10 cellular contexts compared by ENCODE assay signal in genomic region chr2:119545076-119545475, GRCh38. TPM values are rescaled to one million over a fixed set of nuclear protein-coding genes. Genes with fewer than 3 reads are reported as not detected.
DNase-seq lines count a peak whose midpoint lies in the region; ATAC-seq and TF ChIP-seq lines count a peak whose summit lies in the region.
"Had no signal": no experiment of that assay in that cellular context is flagged by ENCODE, and none has a peak within 500 bp of the region (broad histone marks: within the 10 kb centered on the region; RNA-seq: fewer than 3 reads in every experiment).

No MANE protein-coding gene starts in this region.

- no peak overlapping the region for H4K8ac ChIP-seq in H9 (replicated peaks; ENCODE audit: insufficient read length, low read depth, low read length)

- ATAC-seq in natural killer cell (no peak), GM19023 (IDR thresholded peaks at IDR 0.05; ENCODE audit: unreplicated experiment) (no peak)

- H3K4me3 ChIP-seq in A673 (ENCODE audit: low read depth, low read length, poor library complexity, severe bottlenecking), result peak overlapping the region; percentile 70
- peak overlapping the region; percentile 93 for H3K4me3 ChIP-seq in epithelial cell of proximal tubule (ENCODE audit: low read depth, low read length)
- H3K4me3 ChIP-seq in right atrium auricular region, result peak overlapping the region in 1 of 2 donors; percentile 64

- no peak overlapping the region for H3K56ac ChIP-seq in H9 (ENCODE audit: insufficient read length, low read depth, low read length)

- H3K4me1 ChIP-seq in A673 (ENCODE audit: insufficient read depth, low read length, poor library complexity, severe bottlenecking), result peaks cover 7% of the 10 kb centered on the region
- H3K4me1 ChIP-seq in H9 (ENCODE audit: insufficient read depth, low read length), result no peaks in the 10 kb centered on the region
- peaks cover 0 to 11% of the 10 kb centered on the region in 2 donors for H3K4me1 ChIP-seq in right atrium auricular region

- no peaks in the 10 kb centered on the region for H3K79me1 ChIP-seq in H9 (ENCODE audit: insufficient read depth, low read depth, low read length, poor library complexity, severe bottlenecking)

- no peak overlapping the region for H4K91ac ChIP-seq in H9 (ENCODE audit: insufficient read length, low read depth, low read length)

- no peak overlapping the region for H3K4ac ChIP-seq in H9 (ENCODE audit: low read depth, low read length)

- H3K14ac ChIP-seq in H9 (ENCODE audit: insufficient read depth, low read length), result no peak overlapping the region

- H2BK5ac ChIP-seq in H9 (ENCODE audit: insufficient read length, low read length), result no peak overlapping the region

- no peak overlapping the region for H2BK15ac ChIP-seq in H9 (ENCODE audit: low read depth, low read length)

- H3K4me1 Mint-ChIP-seq in H9, result peaks cover 12 to 19% of the 10 kb centered on the region in 2 experiments
- H3K4me1 Mint-ChIP-seq in natural killer cell, result peaks cover 0 to 5% of the 10 kb centered on the region in 2 donors

- intact Hi-C loops in A673 (cut with micrococcal nuclease; ENCODE audit: unreplicated experiment), result no loop called here
- intact Hi-C loops in natural killer cell (cut with micrococcal nuclease), result no loop called here

- H3K36me3 ChIP-seq in A673 (ENCODE audit: insufficient read depth, low read length, poor library complexity, severe bottlenecking), result no peaks in the 10 kb centered on the region
- H3K36me3 ChIP-seq in right atrium auricular region, result no peaks in the 10 kb centered on the region

- TF ChIP-seq CTCF in A673 (conservative IDR thresholded peaks at IDR 0.05; ENCODE audit: low read depth, low read length) (no peak), H9 (conservative IDR thresholded peaks at IDR 0.05) (no peak), epithelial cell of proximal tubule (conservative IDR thresholded peaks at IDR 0.05; ENCODE audit: low read depth, low read length) (no peak), natural killer cell (IDR thresholded peaks at IDR 0.05) (no peak), GM10266 (IDR thresholded peaks at IDR 0.05; ENCODE audit: control insufficient read depth, insufficient read depth, low read depth, missing control alignments) (no peak), right atrium auricular region (IDR thresholded peaks at IDR 0.05) (no peak)

- H3K9me3 ChIP-seq in A673 (ENCODE audit: low read depth, low read length, poor library complexity, severe bottlenecking) (no peaks in the 10 kb centered on the region), H9 (ENCODE audit: control insufficient read depth, low read depth, low read length) (no peaks in the 10 kb centered on the region), right atrium auricular region (no peaks in the 10 kb centered on the region)

- H2BK12ac ChIP-seq in H9 (ENCODE audit: insufficient read length, low read depth, low read length), result no peak overlapping the region

- H2AFZ ChIP-seq in H9 (ENCODE audit: low read length), result no peak overlapping the region

- H3K27ac Mint-ChIP-seq in H9 (no peak overlapping the region), natural killer cell (no peak overlapping the region)

- H3K23me2 ChIP-seq in H9 (ENCODE audit: insufficient read length, low read depth, low read length, poor library complexity, severe bottlenecking), result peaks cover 7% of the 10 kb centered on the region

- no peak overlapping the region for H2AK5ac ChIP-seq in H9 (ENCODE audit: insufficient read length, low read length)

- peak overlapping the region; percentile 74 to 84 for H3K4me3 Mint-ChIP-seq in H9
- peak overlapping the region; percentile 61 for H3K4me3 Mint-ChIP-seq in natural killer cell

- H3K23ac ChIP-seq in H9 (ENCODE audit: insufficient read length, low read depth, low read length), result no peak overlapping the region

- CTCF ChIA-PET in A673 (lab: Charles Lee), result no interaction called here

- no peak overlapping the region for H2BK120ac ChIP-seq in H9 (ENCODE audit: low read depth, low read length, poor library complexity, severe bottlenecking)

- no peak overlapping the region for H2BK20ac ChIP-seq in H9 (ENCODE audit: low read depth, low read length, poor library complexity, severe bottlenecking)

- H3K27ac ChIP-seq in A673 (ENCODE audit: low read depth, low read length, poor library complexity, severe bottlenecking) (no peak overlapping the region), H9 (ENCODE audit: insufficient read length, low read depth, low read length) (no peak overlapping the region), right atrium auricular region (peak overlapping the region in 1 of 2 donors; percentile 44)

- POLR2A ChIA-PET in A673 (lab: Charles Lee; ENCODE audit: low non-redundant PET), result no interaction called here

- no CpG with 5 or more reads among the region's 8 CpGs for WGBS in H9 (ENCODE audit: extremely low coverage, insufficient read length, low lambda C conversion rate)

- H4K20me1 ChIP-seq in H9 (ENCODE audit: control insufficient read depth, insufficient read depth, insufficient read length), result no peaks in the 10 kb centered on the region

- no peaks in the 10 kb centered on the region for H3K79me2 ChIP-seq in H9 (ENCODE audit: insufficient read depth, low read length)

- H3K18ac ChIP-seq in H9 (ENCODE audit: insufficient read length, low read depth, low read length), result no peak overlapping the region

- peak overlapping the region; percentile 54 for H3K4me2 ChIP-seq in H9 (ENCODE audit: insufficient read depth, insufficient read length, low read length)

- no peak overlapping the region for H3T11ph ChIP-seq in H9 (ENCODE audit: low read length)

- H3K9ac ChIP-seq in H9 (ENCODE audit: extremely low read depth, insufficient read length, low read length), result peak overlapping the region; percentile 34

- H3K27me3 ChIP-seq in A673 (replicated peaks; ENCODE audit: insufficient read depth, low read depth, low read length, poor library complexity) (no peaks in the 10 kb centered on the region), H9 (ENCODE audit: insufficient read depth, low read length) (no peaks in the 10 kb centered on the region; the same call in 1 of the 2 replicates), right atrium auricular region (no peaks in the 10 kb centered on the region)

- H3K9me3 Mint-ChIP-seq in H9 (no peaks in the 10 kb centered on the region; a peak in 3 of 5 replicates), natural killer cell (no peaks in the 10 kb centered on the region)

- no peak overlapping the region for H4K5ac ChIP-seq in H9 (ENCODE audit: insufficient read length, low read depth, low read length)

- DNase-seq in A673 (ENCODE audit: low spot score) (no peak), H9 (no peak), epithelial cell of proximal tubule (ENCODE audit: low read depth) (peak; percentile 91), natural killer cell (no peak), GM10266 (ENCODE audit: extremely low spot score) (no peak), hepatic stellate cell (ENCODE audit: low spot score) (no peak), right atrium auricular region (ENCODE audit: low spot score) (no peak)

- H3K36me3 Mint-ChIP-seq in H9 (ENCODE audit: insufficient read depth in 1 of 3, low read depth in 3 of 3) (no peaks in the 10 kb centered on the region), natural killer cell (peaks cover 7% of the 10 kb centered on the region)

- H3K27me3 Mint-ChIP-seq in H9 (ENCODE audit: low read depth) (peaks cover 30% of the 10 kb centered on the region), natural killer cell (ENCODE audit: low read depth in 2 of 2) (peaks cover 35 to 61% of the 10 kb centered on the region in 2 donors)

- no TSS peak for BruUV-seq in A673 (replicated peaks; lab: Mats Ljungman, UMichigan)

RNA-seq across cellular contexts. Expression of gene CFAP221, which starts 0.8 kb away (rescaled TPM):
- total RNA-seq in A673 (2021) (1.1 and 1.5 TPM in 2 replicates), H9 (2021) (0.20 and 0.46 TPM in 2 replicates), epithelial cell of proximal tubule (0.80 TPM in 1 of 2 replicates, not detected in the other), natural killer cell (not detected), right atrium auricular region (1 to 10 TPM in 1 of 2 donors, under 1 TPM in 1; 0.44 to 1.1 TPM)
- total RNA-seq: activated CD8-positive, alpha-beta memory T cell treated with anti-CD3 and anti-CD28 coated beads for 36 hours; HT-29 had no signal

RNA-seq across cellular contexts. Expression of gene SCTR, which starts 20.8 kb away (rescaled TPM):
- total RNA-seq in A673 (2021) (0.50 TPM in 1 of 2 replicates, not detected in the other), H9 (2021) (not detected in 2 replicates), epithelial cell of proximal tubule (not detected in 2 replicates), natural killer cell (not detected), right atrium auricular region (not detected)
- total RNA-seq: activated CD8-positive, alpha-beta memory T cell treated with anti-CD3 and anti-CD28 coated beads for 36 hours; HT-29 had no signal
